In genomic region chr16:30768583-30769181, GRCh38 we compare ENCODE assay signal across 29 cellular contexts. TPM values are rescaled to one million over a fixed set of nuclear protein-coding genes. Genes with fewer than 3 reads are reported as not detected.
DNase-seq lines count a peak whose midpoint lies in the region; ATAC-seq and TF ChIP-seq lines count a peak whose summit lies in the region.
"Had no signal": no experiment of that assay in that cellular context is flagged by ENCODE, and none has a peak within 500 bp of the region (broad histone marks: within the 10 kb centered on the region; RNA-seq: fewer than 3 reads in every experiment).

No MANE protein-coding gene starts in this region.

- H3K27ac ChIP-seq in A673 (ENCODE audit: low read depth, low read length, poor library complexity, severe bottlenecking) (no peak overlapping the region), PC-3 (ENCODE audit: low read length) (no peak overlapping the region), hepatocyte (no peak overlapping the region)
- H3K27ac ChIP-seq: A549, neural progenitor cell, parathyroid adenoma, skin epidermis had no signal

- H3K9me2 ChIP-seq in PC-3 (replicated peaks; ENCODE audit: low read length), result no peaks in the 10 kb centered on the region
- H3K9me2 ChIP-seq in hepatocyte (replicated peaks; ENCODE audit: insufficient read depth), result no peaks in the 10 kb centered on the region

- H3K27ac Mint-ChIP-seq in endothelial cell (ENCODE audit: unreplicated experiment), result no peak overlapping the region
- peak overlapping the region; percentile 73 for H3K27ac Mint-ChIP-seq in nephron progenitor cell
- H3K27ac Mint-ChIP-seq: activated naive CD8-positive, alpha-beta T cell treated with anti-CD3 and anti-CD28 coated beads, Interleukin-2, amount 10 ng/mL, durations not matched to agents 7 days and 5 days; CD4-positive, alpha-beta T cell; neural progenitor cell had no signal

- H3K9ac ChIP-seq in PC-3 (ENCODE audit: low read length), result no peak overlapping the region
- H3K9ac ChIP-seq: neural progenitor cell, parathyroid adenoma had no signal

- no peak overlapping the region for H3K4me3 ChIP-seq in A673 (ENCODE audit: low read depth, low read length, poor library complexity, severe bottlenecking)
- H3K4me3 ChIP-seq in PC-3 (ENCODE audit: low read length), result no peak overlapping the region
- H3K4me3 ChIP-seq in hepatocyte, result no peak overlapping the region
- H3K4me3 ChIP-seq: A549, HAP-1, heart right ventricle, neural progenitor cell, skin epidermis had no signal

- no peaks in the 10 kb centered on the region for H3K9me3 Mint-ChIP-seq in endothelial cell (ENCODE audit: unreplicated experiment)
- no peaks in the 10 kb centered on the region for H3K9me3 Mint-ChIP-seq in nephron progenitor cell
- H3K9me3 Mint-ChIP-seq: activated naive CD8-positive, alpha-beta T cell treated with anti-CD3 and anti-CD28 coated beads, Interleukin-2, amount 10 ng/mL, durations not matched to agents 7 days and 5 days; CD4-positive, alpha-beta T cell; neural progenitor cell had no signal

- H3K4me3 Mint-ChIP-seq in endothelial cell (ENCODE audit: unreplicated experiment) (peak overlapping the region; percentile 54), nephron progenitor cell (no peak overlapping the region)
- H3K4me3 Mint-ChIP-seq: activated naive CD8-positive, alpha-beta T cell treated with anti-CD3 and anti-CD28 coated beads, Interleukin-2, amount 10 ng/mL, durations not matched to agents 7 days and 5 days; CD4-positive, alpha-beta T cell; neural progenitor cell had no signal

- H4K20me1 ChIP-seq in PC-3 (ENCODE audit: low read length) (no peaks in the 10 kb centered on the region), hepatocyte (ENCODE audit: insufficient read depth, poor library complexity, severe bottlenecking) (no peaks in the 10 kb centered on the region)

- H3K36me3 ChIP-seq in A673 (ENCODE audit: insufficient read depth, low read length, poor library complexity, severe bottlenecking) (peaks cover 92% of the 10 kb centered on the region), PC-3 (ENCODE audit: low read depth, low read length) (peaks cover 25% of the 10 kb centered on the region; the same call in 1 of the 2 replicates), hepatocyte (replicated peaks; ENCODE audit: insufficient read depth, low read depth) (no peaks in the 10 kb centered on the region)

- DNase-seq in A673 (ENCODE audit: low spot score), result no peak
- DNase-seq in PC-3, result no peak
- no peak for DNase-seq in endothelial cell (ENCODE audit: low spot score)
- no peak for DNase-seq in nephron progenitor cell
- no peak for DNase-seq in activated CD4-positive, CD25-positive, alpha-beta regulatory T cell (lab: John Stamatoyannopoulos, UW)
- no peak for DNase-seq in hepatocyte (ENCODE audit: low spot score)
- DNase-seq: activated CD8-positive, alpha-beta memory T cell treated with anti-CD3 and anti-CD28 coated beads for 24 hours; activated effector memory CD4-positive, alpha-beta T cell treated with anti-CD3 and anti-CD28 coated beads, Interleukin-2, amount 50 U/mL, for 16 hours; activated naive CD8-positive, alpha-beta T cell treated with anti-CD3 and anti-CD28 coated beads, Interleukin-2, amount 10 ng/mL, durations not matched to agents 7 days and 5 days; activated T-cell treated with anti-CD3 and anti-CD28 coated beads for 4 hours; AML-193; CD4-positive, alpha-beta T cell; cerebellar nuclear complex; DMS 273 treated with DMSO at 0.1 percent for 48 hours; foreskin melanocyte; heart right ventricle; kidney glomerular epithelial cell; NCI-H2029; NCI-H524 treated with DMSO at 0.1 percent for 48 hours; retina; SHP77 treated with DMSO at 0.1 percent for 48 hours; stimulated activated naive CD8-positive, alpha-beta T cell treated with anti-CD3 and anti-CD28 coated beads, Interleukin-15, Interleukin-2, amounts not matched to agents 100 U/mL and 50 U/mL, for 24 hours had no signal

- no peaks in the 10 kb centered on the region for H3F3A ChIP-seq in PC-3 (ENCODE audit: low read length, unreplicated experiment)

- H3K27me3 ChIP-seq in A673 (replicated peaks; ENCODE audit: insufficient read depth, low read depth, low read length, poor library complexity), result no peaks in the 10 kb centered on the region
- H3K27me3 ChIP-seq in PC-3 (ENCODE audit: low read length), result no peaks in the 10 kb centered on the region
- H3K27me3 ChIP-seq in hepatocyte, result no peaks in the 10 kb centered on the region
- H3K27me3 ChIP-seq: heart right ventricle, neural progenitor cell had no signal

- 98% methylated on average over 22 of the region's 23 CpGs for WGBS in hepatocyte (ENCODE audit: low lambda C conversion rate, missing lambda C conversion rate)

- H3K27me3 Mint-ChIP-seq in endothelial cell (ENCODE audit: unreplicated experiment) (peaks cover 4% of the 10 kb centered on the region), nephron progenitor cell (ENCODE audit: low read depth, poor library complexity) (peaks cover 3% of the 10 kb centered on the region)
- H3K27me3 Mint-ChIP-seq: activated naive CD8-positive, alpha-beta T cell treated with anti-CD3 and anti-CD28 coated beads, Interleukin-2, amount 10 ng/mL, durations not matched to agents 7 days and 5 days; CD4-positive, alpha-beta T cell had no signal

- ATAC-seq in PC-3, result no peak
- ATAC-seq in HG03135 (IDR thresholded peaks at IDR 0.05; ENCODE audit: unreplicated experiment), result no peak
- no peak for ATAC-seq in HG03175 (IDR thresholded peaks at IDR 0.05; ENCODE audit: unreplicated experiment)
- ATAC-seq: A549; stimulated activated naive CD8-positive, alpha-beta T cell treated with anti-CD3 and anti-CD28 coated beads, Interleukin-15, Interleukin-2, amounts not matched to agents 100 U/mL and 50 U/mL, for 24 hours had no signal

- H3K9me3 ChIP-seq in A673 (ENCODE audit: low read depth, low read length, poor library complexity, severe bottlenecking) (no peaks in the 10 kb centered on the region), PC-3 (ENCODE audit: low read length) (no peaks in the 10 kb centered on the region), hepatocyte (ENCODE audit: low read depth) (no peaks in the 10 kb centered on the region)
- H3K9me3 ChIP-seq: A549, HAP-1, heart right ventricle had no signal

- H2AFZ ChIP-seq in PC-3 (ENCODE audit: low read length) (no peak overlapping the region), hepatocyte (no peak overlapping the region)
- H2AFZ ChIP-seq: neural progenitor cell, parathyroid adenoma had no signal

- H3K4me1 ChIP-seq in A673 (ENCODE audit: insufficient read depth, low read length, poor library complexity, severe bottlenecking) (peaks cover under 1% of the 10 kb centered on the region), PC-3 (ENCODE audit: insufficient read depth, low read length) (peaks cover 3% of the 10 kb centered on the region; the same call in 1 of the 2 replicates), hepatocyte (ENCODE audit: insufficient read depth) (peaks cover 1% of the 10 kb centered on the region)
- H3K4me1 ChIP-seq: parathyroid adenoma had no signal

- intact Hi-C loops in A673 (cut with micrococcal nuclease; ENCODE audit: unreplicated experiment) (no loop called here), PC-3 (cut with micrococcal nuclease) (no loop called here)

- CTCF ChIA-PET in A673 (lab: Charles Lee), result no interaction called here
- CTCF ChIA-PET in PC-3 (lab: Charles Lee), result no interaction called here

- H3K4me2 ChIP-seq in PC-3 (ENCODE audit: low read length) (no peak overlapping the region), hepatocyte (no peak overlapping the region)
- H3K4me2 ChIP-seq: A549, neural progenitor cell had no signal

- TF ChIP-seq CTCF in A673 (conservative IDR thresholded peaks at IDR 0.05; ENCODE audit: low read depth, low read length), result no peak
- no peak for TF ChIP-seq CTCF in PC-3 (conservative IDR thresholded peaks at IDR 0.05; ENCODE audit: low read depth, low read length)
- no peak for TF ChIP-seq CTCF in endothelial cell (IDR thresholded peaks at IDR 0.05; ENCODE audit: unreplicated experiment)
- no peak for TF ChIP-seq CTCF in nephron progenitor cell (IDR thresholded peaks at IDR 0.05)
- TF ChIP-seq CTCF in hepatocyte (IDR thresholded peaks at IDR 0.05; ENCODE audit: poor library complexity), result no peak

- POLR2A ChIA-PET in A673 (lab: Charles Lee; ENCODE audit: low non-redundant PET) (no interaction called here), PC-3 (lab: Charles Lee; ENCODE audit: unreplicated experiment) (no interaction called here)

- H3K79me2 ChIP-seq in PC-3 (ENCODE audit: low read length) (peaks cover 9% of the 10 kb centered on the region), hepatocyte (peaks cover 14% of the 10 kb centered on the region)
- H3K79me2 ChIP-seq: parathyroid adenoma had no signal

- H3K36me3 Mint-ChIP-seq in endothelial cell (ENCODE audit: low read depth, unreplicated experiment) (peaks cover 74% of the 10 kb centered on the region), nephron progenitor cell (ENCODE audit: low read depth) (peaks cover 80% of the 10 kb centered on the region)

- H3K4me1 Mint-ChIP-seq in endothelial cell (ENCODE audit: unreplicated experiment), result peaks cover 7% of the 10 kb centered on the region
- peaks cover 3% of the 10 kb centered on the region for H3K4me1 Mint-ChIP-seq in nephron progenitor cell

- BruUV-seq in A673 (replicated peaks; lab: Mats Ljungman, UMichigan) (TSS peak; percentile 24), PC-3 (replicated peaks; lab: Mats Ljungman, UMichigan) (TSS peak; percentile 11)

RNA-seq across cellular contexts. Expression of gene RNF40, which starts 6.6 kb away (rescaled TPM):
- 132 and 145 TPM in 2 replicates for total RNA-seq in A673 (2021)
- 64.1 and 80.2 TPM in 2 replicates for total RNA-seq in PC-3 (2014; rRNA removed)
- 108 TPM for total RNA-seq in endothelial cell (ENCODE audit: unreplicated experiment)
- total RNA-seq in hepatocyte, result 63.5 and 75.3 TPM in 2 replicates
- polyA plus RNA-seq in hepatocyte, result 70.4 and 75.6 TPM in 2 replicates

RNA-seq across cellular contexts. Expression of gene CFAP119, which starts 6.8 kb away (rescaled TPM):
- 11.7 and 14.1 TPM in 2 replicates for total RNA-seq in A673 (2021)
- 8.6 and 9.6 TPM in 2 replicates for total RNA-seq in PC-3 (2014; rRNA removed)
- total RNA-seq in endothelial cell (ENCODE audit: unreplicated experiment), result 5.2 TPM
- total RNA-seq in hepatocyte, result 1.3 and 5.0 TPM in 2 replicates
- polyA plus RNA-seq in hepatocyte, result 4.2 and 6.1 TPM in 2 replicates

RNA-seq across cellular contexts. Expression of gene ZNF629, which starts 18.3 kb away (rescaled TPM):
- 25.3 and 26.9 TPM in 2 replicates for total RNA-seq in A673 (2021)
- total RNA-seq in PC-3 (2014; rRNA removed), result 7.8 and 8.4 TPM in 2 replicates
- 29.7 TPM for total RNA-seq in endothelial cell (ENCODE audit: unreplicated experiment)
- 12.2 and 15.6 TPM in 2 replicates for total RNA-seq in hepatocyte
- 7.7 and 8.7 TPM in 2 replicates for polyA plus RNA-seq in hepatocyte

RNA-seq across cellular contexts. Expression of gene PHKG2, which starts 20.5 kb away (rescaled TPM):
- 35.3 and 37.8 TPM in 2 replicates for total RNA-seq in A673 (2021)
- total RNA-seq in PC-3 (2014; rRNA removed), result 28.6 and 30.9 TPM in 2 replicates
- total RNA-seq in endothelial cell (ENCODE audit: unreplicated experiment), result 27.5 TPM
- 27.5 and 28.0 TPM in 2 replicates for total RNA-seq in hepatocyte
- polyA plus RNA-seq in hepatocyte, result 39.5 and 45.6 TPM in 2 replicates
